19 cellular contexts compared by ENCODE assay signal in the genomic region with DNA sequence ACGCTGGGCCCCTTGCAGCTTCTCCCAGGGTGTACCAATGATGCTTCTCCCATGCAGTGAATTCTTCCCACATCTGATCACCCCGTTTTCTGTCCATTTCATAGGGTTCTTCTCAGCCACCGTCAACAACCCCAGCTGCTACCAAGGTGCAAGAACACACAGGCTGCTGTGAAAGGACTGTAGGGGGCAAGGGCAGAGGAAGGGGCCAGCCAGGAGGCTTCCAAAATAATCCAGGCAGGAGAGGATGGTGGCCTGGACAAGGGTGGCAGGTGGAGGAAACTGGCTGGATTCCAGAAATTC.
"Had no signal": no experiment of that assay in that cellular context is flagged by ENCODE, and none has a peak within 500 bp of the region (broad histone marks: within the 10 kb centered on the region; RNA-seq: fewer than 3 reads in every experiment).

No MANE protein-coding gene starts in this region.

- H3K4me3 Mint-ChIP-seq: activated B cell treated with CpG ODN at 0.5 μM for 24 hours; activated CD4-positive, alpha-beta T cell treated with anti-CD3 and anti-CD28 coated beads, Interleukin-2, amount 10 ng/mL, durations not matched to agents 7 days and 5 days; dendritic cell treated with granulocyte-macrophage colony-stimulating factor and Interleukin-4, amounts not matched to agents 40 ng/mL and 50 ng/mL, for 4 days; effector memory CD8-positive, alpha-beta T cell; stimulated activated memory B cell treated with anti-CD40 and anti-IgM and Interleukin-4, amounts not matched to agents 10 μg/mL and 1 μg/mL and 100 μg/mL, for 72 hours; T-helper 1 cell treated with Interleukin-12 subunit alpha and Interleukin-12 subunit beta and Interleukin-4 antibody, amounts not matched to agents 30 μg/mL and 1 μg/mL, for 36 hours had no signal

- DNase-seq: activated B cell treated with CpG ODN at 0.5 μM for 24 hours; activated CD4-positive, alpha-beta T cell treated with anti-CD3 and anti-CD28 coated beads, Interleukin-2, amount 10 ng/mL, durations not matched to agents 7 days and 5 days; activated naive CD4-positive, alpha-beta T cell treated with anti-CD3 and anti-CD28 coated beads, Interleukin-2, amount 50 U/mL, for 16 hours; activated T-cell treated with anti-CD3 and anti-CD28 coated beads for 4 hours; adrenal gland; effector memory CD8-positive, alpha-beta T cell; gastrocnemius medialis; heart right ventricle; islet precursor cell; left ventricle myocardium inferior; psoas muscle; right lobe of liver; spleen; stimulated activated CD4-positive, alpha-beta T cell treated with anti-CD3 and anti-CD28 coated beads, Interleukin-1b, Interleukin-23, amount 100 ng/mL, for 48 hours; upper lobe of left lung had no signal

- H3K9me3 Mint-ChIP-seq: activated B cell treated with CpG ODN at 0.5 μM for 24 hours; activated CD4-positive, alpha-beta T cell treated with anti-CD3 and anti-CD28 coated beads, Interleukin-2, amount 10 ng/mL, durations not matched to agents 7 days and 5 days; activated T-helper 2 cell treated with anti-CD3 and anti-CD28 coated beads, Interferon-gamma antibody, Interleukin-2, Interleukin-4, amounts not matched to agents 10 μg/mL and 5 μg/mL and 100 μg/mL, durations not matched to agents 14 hours and 24 hours and 36 hours; dendritic cell treated with granulocyte-macrophage colony-stimulating factor and Interleukin-4, amounts not matched to agents 40 ng/mL and 50 ng/mL, for 4 days; effector memory CD8-positive, alpha-beta T cell; T-helper 1 cell treated with Interleukin-12 subunit alpha and Interleukin-12 subunit beta and Interleukin-4 antibody, amounts not matched to agents 30 μg/mL and 1 μg/mL, for 36 hours had no signal

- H3K36me3 Mint-ChIP-seq: stimulated activated memory B cell treated with anti-CD40 and anti-IgM and Interleukin-4, amounts not matched to agents 10 μg/mL and 1 μg/mL and 100 μg/mL, for 72 hours had no signal

- H3K27ac Mint-ChIP-seq: activated B cell treated with CpG ODN at 0.5 μM for 24 hours; activated CD4-positive, alpha-beta T cell treated with anti-CD3 and anti-CD28 coated beads, Interleukin-2, amount 10 ng/mL, durations not matched to agents 7 days and 5 days; activated T-helper 2 cell treated with anti-CD3 and anti-CD28 coated beads, Interferon-gamma antibody, Interleukin-2, Interleukin-4, amounts not matched to agents 10 μg/mL and 5 μg/mL and 100 μg/mL, durations not matched to agents 14 hours and 24 hours and 36 hours; dendritic cell treated with granulocyte-macrophage colony-stimulating factor and Interleukin-4, amounts not matched to agents 40 ng/mL and 50 ng/mL, for 4 days; effector memory CD8-positive, alpha-beta T cell; stimulated activated memory B cell treated with anti-CD40 and anti-IgM and Interleukin-4, amounts not matched to agents 10 μg/mL and 1 μg/mL and 100 μg/mL, for 72 hours; T-helper 1 cell treated with Interleukin-12 subunit alpha and Interleukin-12 subunit beta and Interleukin-4 antibody, amounts not matched to agents 30 μg/mL and 1 μg/mL, for 36 hours had no signal

- H3K4me1 Mint-ChIP-seq: activated B cell treated with CpG ODN at 0.5 μM for 24 hours; activated CD4-positive, alpha-beta T cell treated with anti-CD3 and anti-CD28 coated beads, Interleukin-2, amount 10 ng/mL, durations not matched to agents 7 days and 5 days had no signal
